1 cellular context compared by ENCODE assay signal in genomic region chr1:36269408-36269838, GRCh38.
TF ChIP-seq lines count a peak whose summit lies in the region.

No MANE protein-coding gene starts in this region.

TF ChIP-seq in HepG2, 621 proteins besides CTCF, POLR2A, EP300 and RAD21 (continued from another document and continues in another):
- TF ChIP-seq PAXIP1 (CRISPR knock-in tag; conservative IDR thresholded peaks at IDR 0.05) = peak; percentile 97
- TF ChIP-seq, protein P1, sequence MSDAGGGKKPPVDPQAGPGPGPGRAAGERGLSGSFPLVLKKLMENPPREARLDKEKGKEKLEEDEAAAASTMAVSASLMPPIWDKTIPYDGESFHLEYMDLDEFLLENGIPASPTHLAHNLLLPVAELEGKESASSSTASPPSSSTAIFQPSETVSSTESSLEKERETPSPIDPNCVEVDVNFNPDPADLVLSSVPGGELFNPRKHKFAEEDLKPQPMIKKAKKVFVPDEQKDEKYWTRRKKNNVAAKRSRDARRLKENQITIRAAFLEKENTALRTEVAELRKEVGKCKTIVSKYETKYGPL (CRISPR knock-in tag; IDR thresholded peaks at IDR 0.05) = no peak
- no peak for TF ChIP-seq ZNF737 (CRISPR knock-in tag; IDR thresholded peaks at IDR 0.05; ENCODE audit: borderline replicate concordance)
- TF ChIP-seq ARID2 (CRISPR knock-in tag; IDR thresholded peaks at IDR 0.05; ENCODE audit: borderline replicate concordance) = no peak
- TF ChIP-seq ZFP90 (CRISPR knock-in tag; IDR thresholded peaks at IDR 0.05; ENCODE audit: borderline replicate concordance) = 0 out of 2 replicates have a peak, but pooled peaks have one; percentile 61
- no peak for TF ChIP-seq ZNF430 (CRISPR knock-in tag; IDR thresholded peaks at IDR 0.05)
- no peak for TF ChIP-seq ZC3H4 (CRISPR knock-in tag; IDR thresholded peaks at IDR 0.05; ENCODE audit: borderline replicate concordance)
- no peak for TF ChIP-seq ZBTB37 (CRISPR knock-in tag; IDR thresholded peaks at IDR 0.05)
- no peak for TF ChIP-seq PTBP1 (IDR thresholded peaks at IDR 0.05; ENCODE audit: low read depth, low read length, poor library complexity, severe bottlenecking)
- TF ChIP-seq ZFY (CRISPR knock-in tag; IDR thresholded peaks at IDR 0.05) = peak; percentile 58
- TF ChIP-seq BORCS8-MEF2B (CRISPR knock-in tag; IDR thresholded peaks at IDR 0.05) = no peak
- TF ChIP-seq ZNF367 (CRISPR knock-in tag; IDR thresholded peaks at IDR 0.05; ENCODE audit: borderline replicate concordance) = no peak
- TF ChIP-seq, protein P2, sequence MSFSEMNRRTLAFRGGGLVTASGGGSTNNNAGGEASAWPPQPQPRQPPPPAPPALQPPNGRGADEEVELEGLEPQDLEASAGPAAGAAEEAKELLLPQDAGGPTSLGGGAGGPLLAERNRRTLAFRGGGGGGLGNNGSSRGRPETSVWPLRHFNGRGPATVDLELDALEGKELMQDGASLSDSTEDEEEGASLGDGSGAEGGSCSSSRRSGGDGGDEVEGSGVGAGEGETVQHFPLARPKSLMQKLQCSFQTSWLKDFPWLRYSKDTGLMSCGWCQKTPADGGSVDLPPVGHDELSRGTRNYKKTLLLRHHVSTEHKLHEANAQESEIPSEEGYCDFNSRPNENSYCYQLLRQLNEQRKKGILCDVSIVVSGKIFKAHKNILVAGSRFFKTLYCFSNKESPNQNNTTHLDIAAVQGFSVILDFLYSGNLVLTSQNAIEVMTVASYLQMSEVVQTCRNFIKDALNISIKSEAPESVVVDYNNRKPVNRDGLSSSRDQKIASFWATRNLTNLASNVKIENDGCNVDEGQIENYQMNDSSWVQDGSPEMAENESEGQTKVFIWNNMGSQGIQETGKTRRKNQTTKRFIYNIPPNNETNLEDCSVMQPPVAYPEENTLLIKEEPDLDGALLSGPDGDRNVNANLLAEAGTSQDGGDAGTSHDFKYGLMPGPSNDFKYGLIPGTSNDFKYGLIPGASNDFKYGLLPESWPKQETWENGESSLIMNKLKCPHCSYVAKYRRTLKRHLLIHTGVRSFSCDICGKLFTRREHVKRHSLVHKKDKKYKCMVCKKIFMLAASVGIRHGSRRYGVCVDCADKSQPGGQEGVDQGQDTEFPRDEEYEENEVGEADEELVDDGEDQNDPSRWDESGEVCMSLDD (CRISPR knock-in tag; IDR thresholded peaks at IDR 0.05; ENCODE audit: borderline replicate concordance) = no peak
- TF ChIP-seq ZNF335 (CRISPR knock-in tag; IDR thresholded peaks at IDR 0.05) = 0 out of 2 replicates have a peak, but pooled peaks have one; percentile 29
- no peak for TF ChIP-seq NFE2L1 (CRISPR knock-in tag; IDR thresholded peaks at IDR 0.05; ENCODE audit: borderline replicate concordance)
- TF ChIP-seq, protein P3, sequence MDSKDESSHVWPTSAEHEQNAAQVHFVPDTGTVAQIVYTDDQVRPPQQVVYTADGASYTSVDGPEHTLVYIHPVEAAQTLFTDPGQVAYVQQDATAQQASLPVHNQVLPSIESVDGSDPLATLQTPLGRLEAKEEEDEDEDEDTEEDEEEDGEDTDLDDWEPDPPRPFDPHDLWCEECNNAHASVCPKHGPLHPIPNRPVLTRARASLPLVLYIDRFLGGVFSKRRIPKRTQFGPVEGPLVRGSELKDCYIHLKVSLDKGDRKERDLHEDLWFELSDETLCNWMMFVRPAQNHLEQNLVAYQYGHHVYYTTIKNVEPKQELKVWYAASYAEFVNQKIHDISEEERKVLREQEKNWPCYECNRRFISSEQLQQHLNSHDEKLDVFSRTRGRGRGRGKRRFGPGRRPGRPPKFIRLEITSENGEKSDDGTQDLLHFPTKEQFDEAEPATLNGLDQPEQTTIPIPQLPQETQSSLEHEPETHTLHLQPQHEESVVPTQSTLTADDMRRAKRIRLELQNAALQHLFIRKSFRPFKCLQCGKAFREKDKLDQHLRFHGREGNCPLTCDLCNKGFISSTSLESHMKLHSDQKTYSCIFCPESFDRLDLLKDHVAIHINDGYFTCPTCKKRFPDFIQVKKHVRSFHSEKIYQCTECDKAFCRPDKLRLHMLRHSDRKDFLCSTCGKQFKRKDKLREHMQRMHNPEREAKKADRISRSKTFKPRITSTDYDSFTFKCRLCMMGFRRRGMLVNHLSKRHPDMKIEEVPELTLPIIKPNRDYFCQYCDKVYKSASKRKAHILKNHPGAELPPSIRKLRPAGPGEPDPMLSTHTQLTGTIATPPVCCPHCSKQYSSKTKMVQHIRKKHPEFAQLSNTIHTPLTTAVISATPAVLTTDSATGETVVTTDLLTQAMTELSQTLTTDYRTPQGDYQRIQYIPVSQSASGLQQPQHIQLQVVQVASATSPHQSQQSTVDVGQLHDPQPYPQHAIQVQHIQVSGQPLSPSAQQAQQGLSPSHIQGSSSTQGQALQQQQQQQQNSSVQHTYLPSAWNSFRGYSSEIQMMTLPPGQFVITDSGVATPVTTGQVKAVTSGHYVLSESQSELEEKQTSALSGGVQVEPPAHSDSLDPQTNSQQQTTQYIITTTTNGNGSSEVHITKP (CRISPR knock-in tag; IDR thresholded peaks at IDR 0.05; ENCODE audit: low read depth) = peak; percentile 93
- TF ChIP-seq, protein P4, sequence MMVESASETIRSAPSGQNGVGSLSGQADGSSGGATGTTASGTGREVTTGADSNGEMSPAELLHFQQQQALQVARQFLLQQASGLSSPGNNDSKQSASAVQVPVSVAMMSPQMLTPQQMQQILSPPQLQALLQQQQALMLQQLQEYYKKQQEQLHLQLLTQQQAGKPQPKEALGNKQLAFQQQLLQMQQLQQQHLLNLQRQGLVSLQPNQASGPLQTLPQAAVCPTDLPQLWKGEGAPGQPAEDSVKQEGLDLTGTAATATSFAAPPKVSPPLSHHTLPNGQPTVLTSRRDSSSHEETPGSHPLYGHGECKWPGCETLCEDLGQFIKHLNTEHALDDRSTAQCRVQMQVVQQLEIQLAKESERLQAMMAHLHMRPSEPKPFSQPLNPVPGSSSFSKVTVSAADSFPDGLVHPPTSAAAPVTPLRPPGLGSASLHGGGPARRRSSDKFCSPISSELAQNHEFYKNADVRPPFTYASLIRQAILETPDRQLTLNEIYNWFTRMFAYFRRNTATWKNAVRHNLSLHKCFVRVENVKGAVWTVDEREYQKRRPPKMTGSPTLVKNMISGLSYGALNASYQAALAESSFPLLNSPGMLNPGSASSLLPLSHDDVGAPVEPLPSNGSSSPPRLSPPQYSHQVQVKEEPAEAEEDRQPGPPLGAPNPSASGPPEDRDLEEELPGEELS (CRISPR knock-in tag; IDR thresholded peaks at IDR 0.05) = peak; percentile 87
- no peak for TF ChIP-seq MATR3 (CRISPR knock-in tag; IDR thresholded peaks at IDR 0.05)
- TF ChIP-seq SIX1 (CRISPR knock-in tag; IDR thresholded peaks at IDR 0.05; ENCODE audit: borderline replicate concordance) = peak; percentile 95
- TF ChIP-seq TFE3 (CRISPR knock-in tag; IDR thresholded peaks at IDR 0.05) = peak; percentile 82
- TF ChIP-seq ZNF431 (CRISPR knock-in tag; IDR thresholded peaks at IDR 0.05; ENCODE audit: borderline replicate concordance, low read depth) = no peak
- no peak for TF ChIP-seq ZNF326 (CRISPR knock-in tag; IDR thresholded peaks at IDR 0.05; ENCODE audit: borderline replicate concordance)
- TF ChIP-seq, protein P5, sequence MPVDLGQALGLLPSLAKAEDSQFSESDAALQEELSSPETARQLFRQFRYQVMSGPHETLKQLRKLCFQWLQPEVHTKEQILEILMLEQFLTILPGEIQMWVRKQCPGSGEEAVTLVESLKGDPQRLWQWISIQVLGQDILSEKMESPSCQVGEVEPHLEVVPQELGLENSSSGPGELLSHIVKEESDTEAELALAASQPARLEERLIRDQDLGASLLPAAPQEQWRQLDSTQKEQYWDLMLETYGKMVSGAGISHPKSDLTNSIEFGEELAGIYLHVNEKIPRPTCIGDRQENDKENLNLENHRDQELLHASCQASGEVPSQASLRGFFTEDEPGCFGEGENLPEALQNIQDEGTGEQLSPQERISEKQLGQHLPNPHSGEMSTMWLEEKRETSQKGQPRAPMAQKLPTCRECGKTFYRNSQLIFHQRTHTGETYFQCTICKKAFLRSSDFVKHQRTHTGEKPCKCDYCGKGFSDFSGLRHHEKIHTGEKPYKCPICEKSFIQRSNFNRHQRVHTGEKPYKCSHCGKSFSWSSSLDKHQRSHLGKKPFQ (CRISPR knock-in tag; IDR thresholded peaks at IDR 0.05; ENCODE audit: insufficient replicate concordance) = no peak
- TF ChIP-seq NR3C1 (CRISPR knock-in tag; IDR thresholded peaks at IDR 0.05) = no peak
- peak; percentile 94 for TF ChIP-seq ARNTL (CRISPR knock-in tag; IDR thresholded peaks at IDR 0.05)
- no peak for TF ChIP-seq TCF7L2 (IDR thresholded peaks at IDR 0.05; ENCODE audit: low read depth, low read length)
- TF ChIP-seq THAP9 (CRISPR knock-in tag; IDR thresholded peaks at IDR 0.05; ENCODE audit: borderline replicate concordance) = no peak
- no peak for TF ChIP-seq SNAI1 (CRISPR knock-in tag; IDR thresholded peaks at IDR 0.05; ENCODE audit: borderline replicate concordance)
- peak; percentile 88; the same call in 1 of the 2 replicates for TF ChIP-seq DPF2 (CRISPR knock-in tag; IDR thresholded peaks at IDR 0.05; ENCODE audit: borderline replicate concordance, low read depth)
- no peak for TF ChIP-seq RBM22 (optimal IDR thresholded peaks at IDR 0.05; ENCODE audit: low read length)
- TF ChIP-seq TRIM24 (CRISPR knock-in tag; IDR thresholded peaks at IDR 0.05) = no peak
- TF ChIP-seq NCOA5 (CRISPR knock-in tag; IDR thresholded peaks at IDR 0.05) = no peak
- TF ChIP-seq ZNF530 (CRISPR knock-in tag; IDR thresholded peaks at IDR 0.05; ENCODE audit: low read depth) = no peak
